Comparison of ENCODE assay signal across 21 cellular contexts in genomic region chr21:39188521-39189139, GRCh38. TPM values are rescaled to one million over a fixed set of nuclear protein-coding genes. Genes with fewer than 3 reads are reported as not detected.
DNase-seq lines count a peak whose midpoint lies in the region; ATAC-seq and TF ChIP-seq lines count a peak whose summit lies in the region.
"Had no signal": no experiment of that assay in that cellular context is flagged by ENCODE, and none has a peak within 500 bp of the region (broad histone marks: within the 10 kb centered on the region; RNA-seq: fewer than 3 reads in every experiment).

No MANE protein-coding gene starts in this region.

- CTCF ChIA-PET in CD8-positive, alpha-beta T cell (lab: Charles Lee) = no interaction called here
- CTCF ChIA-PET in T-cell (lab: Charles Lee) = no interaction called here

- H3K4ac ChIP-seq in H9 (ENCODE audit: low read depth, low read length) = no peak overlapping the region

- no peak for ATAC-seq in CD8-positive, alpha-beta T cell
- ATAC-seq in T-cell (replicated peaks in 1 of 4) (no peak), memory B cell (ENCODE audit: low read depth) (no peak), GM19035 (IDR thresholded peaks at IDR 0.05; ENCODE audit: unreplicated experiment) (no peak)
- ATAC-seq: left lobe of liver had no signal

- peaks cover 10% of the 10 kb centered on the region for H3K4me1 ChIP-seq in CD8-positive, alpha-beta T cell (ENCODE audit: insufficient read depth, low read length)
- H3K4me1 ChIP-seq in H9 (ENCODE audit: insufficient read depth, low read length) = no peaks in the 10 kb centered on the region

- H2BK12ac ChIP-seq in H9 (ENCODE audit: insufficient read length, low read depth, low read length) = no peak overlapping the region

- POLR2A ChIA-PET in CD8-positive, alpha-beta T cell (lab: Charles Lee) = no interaction called here
- POLR2A ChIA-PET in T-cell (lab: Charles Lee) = no interaction called here

- no peak overlapping the region for H3K23ac ChIP-seq in H9 (ENCODE audit: insufficient read length, low read depth, low read length)

- H3K4me1 Mint-ChIP-seq in CD8-positive, alpha-beta T cell (ENCODE audit: low read depth) = peaks cover 30% of the 10 kb centered on the region
- H3K4me1 Mint-ChIP-seq in H9 (peaks cover 31 to 41% of the 10 kb centered on the region in 2 experiments), T-cell (peaks cover 30 to 40% (median 31%) of the 10 kb centered on the region in 3 donors), memory B cell (peaks cover 17% of the 10 kb centered on the region)

- H4K91ac ChIP-seq in H9 (ENCODE audit: insufficient read length, low read depth, low read length) = no peak overlapping the region

- no peaks in the 10 kb centered on the region for H4K20me1 ChIP-seq in H9 (ENCODE audit: control insufficient read depth, insufficient read depth, insufficient read length)

- H4K5ac ChIP-seq in H9 (ENCODE audit: insufficient read length, low read depth, low read length) = no peak overlapping the region

- peaks cover 6% of the 10 kb centered on the region for H3K36me3 Mint-ChIP-seq in CD8-positive, alpha-beta T cell
- peaks cover 0 to 4% (median 0%) of the 10 kb centered on the region in 3 experiments; a peak in 2 of 7 replicates for H3K36me3 Mint-ChIP-seq in H9 (ENCODE audit: insufficient read depth in 1 of 3, low read depth in 3 of 3)
- no peaks in the 10 kb centered on the region for H3K36me3 Mint-ChIP-seq in T-cell
- no peaks in the 10 kb centered on the region for H3K36me3 Mint-ChIP-seq in memory B cell

- no peak overlapping the region for H4K8ac ChIP-seq in H9 (replicated peaks; ENCODE audit: insufficient read length, low read depth, low read length)

- DNase-seq in CD8-positive, alpha-beta T cell = no peak
- DNase-seq in H9 (no peak), T-cell (no peak), memory B cell (ENCODE audit: low spot score in 2 of 2) (no peak), CD1c-positive myeloid dendritic cell (ENCODE audit: extremely low spot score) (no peak), SIG-M5 treated with dmso at 0.1 percent for 504 hours (lab: John Stamatoyannopoulos, UW; ENCODE audit: unreplicated experiment) (no peak), GM20000 (ENCODE audit: low spot score) (no peak)
- DNase-seq: activated CD4-positive, alpha-beta T cell treated with anti-CD3 and anti-CD28 coated beads, Interleukin-2, amount 50 U/mL, for 1 hour; activated CD8-positive, alpha-beta memory T cell treated with anti-CD3 and anti-CD28 coated beads, Interleukin-2, amount 50 U/mL, for 4 hours; activated naive CD4-positive, alpha-beta T cell treated with anti-CD3 and anti-CD28 coated beads for 36 hours; Caco-2; H7; NCI-H1436; NCI-H446 treated with DMSO at 0.1 percent for 48 hours; stimulated activated CD4-positive, alpha-beta T cell treated with anti-CD3 and anti-CD28 coated beads, Interleukin-15, amount 100 ng/mL, for 24 hours; SW 1271; tibial artery had no signal

- H3K79me1 ChIP-seq in H9 (ENCODE audit: insufficient read depth, low read depth, low read length, poor library complexity, severe bottlenecking) = no peaks in the 10 kb centered on the region

- no peak overlapping the region for H3T11ph ChIP-seq in H9 (ENCODE audit: low read length)

- H3K79me2 ChIP-seq in H9 (ENCODE audit: insufficient read depth, low read length) = no peaks in the 10 kb centered on the region

- H3K36me3 ChIP-seq in CD8-positive, alpha-beta T cell (ENCODE audit: insufficient read depth, low read length) = no peaks in the 10 kb centered on the region
- H3K36me3 ChIP-seq: right atrium auricular region had no signal

- H3K18ac ChIP-seq in H9 (ENCODE audit: insufficient read length, low read depth, low read length) = no peak overlapping the region

- no peak for TF ChIP-seq CTCF in CD8-positive, alpha-beta T cell (IDR thresholded peaks at IDR 0.05)
- TF ChIP-seq CTCF in H9 (conservative IDR thresholded peaks at IDR 0.05) (no peak), GM20000 (IDR thresholded peaks at IDR 0.05; ENCODE audit: extremely low read depth, missing control alignments) (no peak)

- H3K56ac ChIP-seq in H9 (ENCODE audit: insufficient read length, low read depth, low read length) = no peak overlapping the region

- no peak overlapping the region for H2BK120ac ChIP-seq in H9 (ENCODE audit: low read depth, low read length, poor library complexity, severe bottlenecking)

- H3K4me3 Mint-ChIP-seq in CD8-positive, alpha-beta T cell = no peak overlapping the region
- H3K4me3 Mint-ChIP-seq in H9 (no peak overlapping the region), T-cell (no peak overlapping the region), memory B cell (no peak overlapping the region)
- H3K4me3 Mint-ChIP-seq: activated naive CD4-positive, alpha-beta T cell treated with anti-CD3 and anti-CD28 coated beads for 36 hours had no signal

- intact Hi-C loops in CD8-positive, alpha-beta T cell (cut with DNase I, micrococcal nuclease) = loop anchor here in 1 of 2 experiments (10.0 kb wide), 1 partner anchor 1824 kb away; the partner anchor contains the start of gene DYRK1A

- H3K4me2 ChIP-seq in H9 (ENCODE audit: insufficient read depth, insufficient read length, low read length) = no peak overlapping the region

- H3K27me3 Mint-ChIP-seq in CD8-positive, alpha-beta T cell (ENCODE audit: low read depth) = no peaks in the 10 kb centered on the region
- no peaks in the 10 kb centered on the region for H3K27me3 Mint-ChIP-seq in H9 (ENCODE audit: low read depth)
- H3K27me3 Mint-ChIP-seq in T-cell = no peaks in the 10 kb centered on the region
- no peaks in the 10 kb centered on the region for H3K27me3 Mint-ChIP-seq in memory B cell

- no peaks in the 10 kb centered on the region for H3K27me3 ChIP-seq in CD8-positive, alpha-beta T cell (ENCODE audit: insufficient read depth, low read length)
- no peaks in the 10 kb centered on the region for H3K27me3 ChIP-seq in H9 (ENCODE audit: insufficient read depth, low read length)
- H3K27me3 ChIP-seq: right atrium auricular region, tibial artery had no signal

- whole genome bisulfite sequencing in H9 (ENCODE audit: extremely low coverage, insufficient read length, low lambda C conversion rate) = no CpG with 5 or more reads among the region's 2 CpGs

- H2AFZ ChIP-seq in H9 (ENCODE audit: low read length) = no peak overlapping the region

- H2AK5ac ChIP-seq in H9 (ENCODE audit: insufficient read length, low read length) = no peak overlapping the region

- H3K27ac Mint-ChIP-seq in CD8-positive, alpha-beta T cell = peak overlapping the region; percentile 55
- H3K27ac Mint-ChIP-seq in H9 (peak overlapping the region in 1 of 3 experiments; percentile 4; a peak in 1 of 7 replicates), T-cell (peak overlapping the region; percentile 50 to 68), memory B cell (peak overlapping the region; percentile 86)
- H3K27ac Mint-ChIP-seq: activated naive CD4-positive, alpha-beta T cell treated with anti-CD3 and anti-CD28 coated beads for 36 hours had no signal

- H3K9ac ChIP-seq in H9 (ENCODE audit: extremely low read depth, insufficient read length, low read length) = no peak overlapping the region

- no peaks in the 10 kb centered on the region for H3K23me2 ChIP-seq in H9 (ENCODE audit: insufficient read length, low read depth, low read length, poor library complexity, severe bottlenecking)

- no peaks in the 10 kb centered on the region for H3K9me3 ChIP-seq in CD8-positive, alpha-beta T cell (ENCODE audit: low read length)
- H3K9me3 ChIP-seq in H9 (ENCODE audit: control insufficient read depth, low read depth, low read length) = no peaks in the 10 kb centered on the region
- H3K9me3 ChIP-seq: Caco-2, right atrium auricular region, tibial artery had no signal

- H3K9me3 Mint-ChIP-seq in CD8-positive, alpha-beta T cell = no peaks in the 10 kb centered on the region
- H3K9me3 Mint-ChIP-seq in H9 (no peaks in the 10 kb centered on the region), T-cell (no peaks in the 10 kb centered on the region), memory B cell (no peaks in the 10 kb centered on the region)
- H3K9me3 Mint-ChIP-seq: activated naive CD4-positive, alpha-beta T cell treated with anti-CD3 and anti-CD28 coated beads for 36 hours had no signal

- H3K4me3 ChIP-seq in CD8-positive, alpha-beta T cell (ENCODE audit: low read depth, low read length) = no peak overlapping the region
- H3K4me3 ChIP-seq: right atrium auricular region, tibial artery had no signal

- no peak overlapping the region for H2BK5ac ChIP-seq in H9 (ENCODE audit: insufficient read length, low read length)

- H2BK15ac ChIP-seq in H9 (ENCODE audit: low read depth, low read length) = no peak overlapping the region

- H3K14ac ChIP-seq in H9 (ENCODE audit: insufficient read depth, low read length) = no peak overlapping the region

- H2BK20ac ChIP-seq in H9 (ENCODE audit: low read depth, low read length, poor library complexity, severe bottlenecking) = no peak overlapping the region

- H3K27ac ChIP-seq in CD8-positive, alpha-beta T cell (ENCODE audit: low read depth, low read length) = no peak overlapping the region
- H3K27ac ChIP-seq in H9 (ENCODE audit: insufficient read length, low read depth, low read length) = peak overlapping the region; percentile 2
- H3K27ac ChIP-seq: right atrium auricular region, RWPE1, tibial artery had no signal

RNA-seq across cellular contexts. Expression of gene PSMG1, which starts 5.4 kb away (rescaled TPM):
- total RNA-seq in CD8-positive, alpha-beta T cell = 1 to 10 TPM; 4.7 to 6.8 TPM
- total RNA-seq in H9 (2021) (78.8 and 82.3 TPM in 2 replicates), T-cell (10 to 100 TPM; 12.9 to 18.1 (median 16.8) TPM)
